In genomic region chr7:134552105-134552504, GRCh38 we compare ENCODE assay signal across 12 cellular contexts. TPM values are rescaled to one million over a fixed set of nuclear protein-coding genes. Genes with fewer than 3 reads are reported as not detected.
DNase-seq lines count a peak whose midpoint lies in the region; ATAC-seq, FAIRE-seq and TF ChIP-seq lines count a peak whose summit lies in the region.
"Had no signal": no experiment of that assay in that cellular context is flagged by ENCODE, and none has a peak within 500 bp of the region (broad histone marks: within the 10 kb centered on the region; RNA-seq: fewer than 3 reads in every experiment).

No MANE protein-coding gene starts in this region.

- in situ Hi-C loops in K562 (cut with MboI) = no loop called here

- no TSS peak for BruUV-seq in K562 (replicated peaks; lab: Mats Ljungman, UMichigan)

- peak in 1 of 2 experiments; percentile 44; a peak in 2 of 4 replicates for TF ChIP-seq RAD21 in K562 (CRISPR knock-in tag; conservative IDR thresholded peaks at IDR 0.05 in 1 of 2, IDR thresholded peaks at IDR 0.05 in 1 of 2)

- H3K36me3 ChIP-seq in K562 (ENCODE audit: control insufficient read depth, insufficient read depth, low read length) (no peaks in the 10 kb centered on the region), spleen (no peaks in the 10 kb centered on the region)

- H4K20me1 ChIP-seq in K562 (replicated peaks; ENCODE audit: control insufficient read depth, insufficient read depth, low read length) = no peaks in the 10 kb centered on the region; the same call in 1 of the 2 replicates

- ATAC-seq in K562 (peak; percentile 74), GM18868 (IDR thresholded peaks at IDR 0.05; ENCODE audit: unreplicated experiment) (no peak)

- no peaks in the 10 kb centered on the region for H3K9me1 ChIP-seq in K562 (ENCODE audit: control insufficient read depth, insufficient read depth, low read length)

- FAIRE-seq in K562 (lab: Jason Lieb, UNC) = peak; percentile 42

- intact Hi-C loops in K562 (cut with micrococcal nuclease) (loop anchor here (1.0 kb wide), 1 partner anchor 120 kb away; no protein-coding TSS in a partner anchor), spleen (cut with DNase I; ENCODE audit: low total_unique reads) (no loop called here)

- H3K4me2 ChIP-seq in K562 (ENCODE audit: insufficient read depth, low read length) = no peak overlapping the region

- CTCF ChIA-PET in K562 (lab: Yijun Ruan, JAX; ENCODE audit: low intra/inter-chr PET ratio) = interaction anchor here (0.7 to 1.1 kb wide), 3 partner anchors 37 to 121 kb away, joined by 3 to 4 read pairs (median 4); no protein-coding TSS in a partner anchor

- H3K4me3 ChIP-seq in K562 (no peak overlapping the region), spleen (no peak overlapping the region)

- no peak for DNase-seq in AG09319 (ENCODE audit: extremely low read depth, low read depth)
- peak; percentile 30 for DNase-seq in HuH-7 (ENCODE audit: low spot score)
- peak; percentile 21 to 56 (median 34) for DNase-seq in K562 (ENCODE audit: extremely low read depth in 1 of 4, low spot score in 3 of 4)
- peak; percentile 45 for DNase-seq in mucosa of gallbladder (ENCODE audit: low spot score)
- no peak for DNase-seq in spleen
- DNase-seq in activated CD4-positive, alpha-beta T cell treated with anti-CD3 and anti-CD28 coated beads for 1 hour = no peak
- no peak for DNase-seq in COLO829 (ENCODE audit: low spot score)
- DNase-seq: CD8-positive, alpha-beta memory T cell; NCI-H748 treated with DMSO at 0.1 percent for 48 hours; stimulated activated CD4-positive, alpha-beta T cell treated with anti-CD3 and anti-CD28 coated beads, Interleukin-1b, Interleukin-23, amount 100 ng/mL, for 48 hours had no signal

- H3K9me3 ChIP-seq in K562 (replicated peaks; ENCODE audit: control insufficient read depth, insufficient read depth, low read depth, low read length) (no peaks in the 10 kb centered on the region), spleen (no peaks in the 10 kb centered on the region)

- no peak overlapping the region for H3K9ac ChIP-seq in K562 (ENCODE audit: insufficient read depth in 1 of 2, low read depth in 2 of 2, low read length in 2 of 2)

- TF ChIP-seq EP300 in K562 (IDR thresholded peaks at IDR 0.05; ENCODE audit: low read length) = no peak

- no peak overlapping the region for H2AFZ ChIP-seq in K562 (ENCODE audit: low read depth, low read length)

- TF ChIP-seq POLR2A in K562 (conservative IDR thresholded peaks at IDR 0.05) (no peak), spleen (IDR thresholded peaks at IDR 0.05) (no peak)

- POLR2A ChIA-PET in K562 (lab: Yijun Ruan, JAX) = no interaction called here

- TF ChIP-seq CTCF in AG09319 (IDR thresholded peaks at IDR 0.05; ENCODE audit: low read depth, low read length) = peak; percentile 5; the same call in 1 of the 2 replicates
- peak; percentile 66 to 70 (median 70) for TF ChIP-seq CTCF in K562 (IDR thresholded peaks at IDR 0.05 in 2 of 3, conservative IDR thresholded peaks at IDR 0.05 in 1 of 3; ENCODE audit: insufficient read depth in 2 of 3, low read depth in 1 of 3, low read length in 3 of 3)
- no peak for TF ChIP-seq CTCF in spleen (IDR thresholded peaks at IDR 0.05 in 8 of 11, conservative IDR thresholded peaks at IDR 0.05 in 3 of 11)

- H3K27ac ChIP-seq in K562 (ENCODE audit: extremely low read depth, low read depth, low read length) (no peak overlapping the region), spleen (no peak overlapping the region)

- WGBS in K562 (ENCODE audit: insufficient coverage, low coverage, missing lambda C conversion rate) = under 1% methylated on average over 7 of the region's 7 CpGs
- WGBS in spleen, 5 donors = 75 to 86% (median 85%) methylated on average over 7 of the region's 7 CpGs

- H3K79me2 ChIP-seq in K562 (ENCODE audit: control insufficient read depth, insufficient read depth, low read length) = no peaks in the 10 kb centered on the region

- H3K4me1 ChIP-seq in K562 (replicated peaks in 1 of 2; ENCODE audit: control insufficient read depth in 2 of 2, insufficient read depth in 2 of 2, low read length in 2 of 2) = 0 out of 5 replicates have a peak, but pooled peaks cover 0 to 2% of the 10 kb centered on the region in 2 experiments
- peaks cover 0 to 7% (median 6%) of the 10 kb centered on the region in 6 donors for H3K4me1 ChIP-seq in spleen

- H3K27me3 ChIP-seq in K562 (ENCODE audit: control insufficient read depth in 2 of 2, insufficient read depth in 2 of 2, low read length in 2 of 2) (peaks cover 63 to 75% of the 10 kb centered on the region in 2 experiments), spleen (replicated peaks in 1 of 7) (peaks cover 0 to 9% (median 0%) of the 10 kb centered on the region in 7 donors)

TF ChIP-seq in K562, 482 proteins besides CTCF, POLR2A, EP300 and RAD21:
- TF ChIP-seq XRCC4 (IDR thresholded peaks at IDR 0.05; ENCODE audit: extremely low read depth, insufficient read depth, insufficient read length) (no peak), ZNF384 (IDR thresholded peaks at IDR 0.05; ENCODE audit: low read depth, low read length) (no peak), CTCFL (IDR thresholded peaks at IDR 0.05; ENCODE audit: borderline replicate concordance, insufficient read depth, low read depth, low read length, poor library complexity, severe bottlenecking) (peak; percentile 59), SMC3 (conservative IDR thresholded peaks at IDR 0.05; ENCODE audit: insufficient read depth, low read depth, low read length) (peak; percentile 20; the same call in 1 of the 2 replicates)

RNA-seq across cellular contexts. Expression of gene AKR1B15, which starts 3.2 kb away (rescaled TPM):
- not detected in 2 replicates for total RNA-seq in K562 (2011; cell fraction: chromatin; rRNA removed; ENCODE audit: low replicate concordance)
- not detected in 2 replicates for total RNA-seq in K562 (2011; cell fraction: nucleolus; rRNA removed)
- not detected in 2 replicates for total RNA-seq in K562 (2011; cell fraction: nucleoplasm; rRNA removed)
- not detected in 2 replicates for total RNA-seq in K562 (2014; rRNA removed)
- total RNA-seq in K562 (2014; rRNA removed; fragmentation: Illumina TruSeq; extraction: Trizol) = not detected in 2 replicates
- not detected in 2 replicates for total RNA-seq in K562 (2015; rRNA removed; fragmentation: Illumina TruSeq; extraction: Trizol)
- not detected in 2 replicates for total RNA-seq in K562 (2021)
- not detected in 2 replicates for polyA plus RNA-seq in K562 (2011; rRNA removed)
- polyA plus RNA-seq in K562 (2011; cell fraction: cytosol; rRNA removed) = not detected in 2 replicates
- not detected in 2 replicates for polyA plus RNA-seq in K562 (2011; cell fraction: nucleus; rRNA removed)
- polyA plus RNA-seq in K562 (2012) = not detected in 2 replicates
- polyA plus RNA-seq in K562 (2014; fragmentation: Illumina TruSeq; extraction: Trizol) = not detected in 2 replicates
- polyA plus RNA-seq in K562 (2014; fragmentation: Nextera tagmentation; extraction: Ambion mirVana) = not detected
- not detected in 2 replicates for polyA plus RNA-seq in K562 (2014; rRNA removed)
- not detected in 2 replicates for polyA minus RNA-seq in K562 (2011; rRNA and poly(A)+ RNA removed)
- not detected in 2 replicates for polyA minus RNA-seq in K562 (2011; cell fraction: cytosol; rRNA and poly(A)+ RNA removed)
- not detected in 2 replicates for polyA minus RNA-seq in K562 (2011; cell fraction: nucleus; rRNA and poly(A)+ RNA removed)
- total RNA-seq in mucosa of gallbladder = 43.2 TPM
- not detected for total RNA-seq in spleen
- not detected for polyA plus RNA-seq in spleen
- total RNA-seq: CD8-positive, alpha-beta memory T cell; glomerular endothelial cell had no signal
- polyA plus RNA-seq: CD8-positive, alpha-beta memory T cell had no signal

RNA-seq across cellular contexts. Expression of gene AKR1B10, which starts 24.7 kb away (rescaled TPM):
- total RNA-seq in K562 (2011; cell fraction: chromatin; rRNA removed; ENCODE audit: low replicate concordance) = not detected in 2 replicates
- total RNA-seq in K562 (2011; cell fraction: nucleolus; rRNA removed) = not detected in 2 replicates
- total RNA-seq in K562 (2011; cell fraction: nucleoplasm; rRNA removed) = not detected in 2 replicates
- total RNA-seq in K562 (2014; rRNA removed) (not detected in 2 replicates), K562 (2014; rRNA removed; fragmentation: Illumina TruSeq; extraction: Trizol) (not detected in 2 replicates), K562 (2015; rRNA removed; fragmentation: Illumina TruSeq; extraction: Trizol) (not detected in 2 replicates), K562 (2021) (not detected in 2 replicates), mucosa of gallbladder (516 TPM), spleen (not detected)
- polyA plus RNA-seq in K562 (2011; rRNA removed) (not detected in 2 replicates), K562 (2014; fragmentation: Illumina TruSeq; extraction: Trizol) (not detected in 2 replicates), K562 (2014; fragmentation: Nextera tagmentation; extraction: Ambion mirVana) (not detected), K562 (2014; rRNA removed) (not detected in 2 replicates), spleen (under 1 TPM in 2 of 3 donors, not detected in 1; 0.11 to 0.16 TPM)
- polyA plus RNA-seq in K562 (2011; cell fraction: cytosol; rRNA removed) = not detected in 2 replicates
- polyA plus RNA-seq in K562 (2011; cell fraction: nucleus; rRNA removed) = not detected in 2 replicates
- not detected in 2 replicates for polyA plus RNA-seq in K562 (2012)
- polyA minus RNA-seq in K562 (2011; rRNA and poly(A)+ RNA removed) = not detected in 2 replicates
- not detected in 2 replicates for polyA minus RNA-seq in K562 (2011; cell fraction: cytosol; rRNA and poly(A)+ RNA removed)
- polyA minus RNA-seq in K562 (2011; cell fraction: nucleus; rRNA and poly(A)+ RNA removed) = not detected in 2 replicates
- total RNA-seq: CD8-positive, alpha-beta memory T cell; glomerular endothelial cell had no signal
- polyA plus RNA-seq: CD8-positive, alpha-beta memory T cell had no signal

Comparison
In these comparisons a context has a peak if more than half of its experiments do, and no peak if none do; other contexts are left out.
1. DNase-seq: peak in HuH-7 (single experiment), K562 (4 of 4) and mucosa of gallbladder (single experiment); none in AG09319 (single experiment), spleen (single experiment), activated CD4-positive, alpha-beta T cell treated with anti-CD3 and anti-CD28 coated beads for 1 hour (single experiment) and COLO829 (single experiment).
2. CTCF ChIP-seq: peak in AG09319 (single experiment) and K562 (3 of 3); none in spleen (0 of 11).
3. RNA of gene AKR1B15, which starts 3.2 kb away (total RNA-seq): 43.2 TPM in mucosa of gallbladder (single experiment); not detected in K562 and not detected in spleen; every median in the first group is over 10 times any median in the second.
4. RNA of gene AKR1B10, which starts 24.7 kb away (total RNA-seq): 516 TPM in mucosa of gallbladder (single experiment); not detected in K562 and not detected in spleen; every median in the first group is over 100 times any median in the second.